Comparison of ENCODE assay signal across 10 cellular contexts in the genomic region with DNA sequence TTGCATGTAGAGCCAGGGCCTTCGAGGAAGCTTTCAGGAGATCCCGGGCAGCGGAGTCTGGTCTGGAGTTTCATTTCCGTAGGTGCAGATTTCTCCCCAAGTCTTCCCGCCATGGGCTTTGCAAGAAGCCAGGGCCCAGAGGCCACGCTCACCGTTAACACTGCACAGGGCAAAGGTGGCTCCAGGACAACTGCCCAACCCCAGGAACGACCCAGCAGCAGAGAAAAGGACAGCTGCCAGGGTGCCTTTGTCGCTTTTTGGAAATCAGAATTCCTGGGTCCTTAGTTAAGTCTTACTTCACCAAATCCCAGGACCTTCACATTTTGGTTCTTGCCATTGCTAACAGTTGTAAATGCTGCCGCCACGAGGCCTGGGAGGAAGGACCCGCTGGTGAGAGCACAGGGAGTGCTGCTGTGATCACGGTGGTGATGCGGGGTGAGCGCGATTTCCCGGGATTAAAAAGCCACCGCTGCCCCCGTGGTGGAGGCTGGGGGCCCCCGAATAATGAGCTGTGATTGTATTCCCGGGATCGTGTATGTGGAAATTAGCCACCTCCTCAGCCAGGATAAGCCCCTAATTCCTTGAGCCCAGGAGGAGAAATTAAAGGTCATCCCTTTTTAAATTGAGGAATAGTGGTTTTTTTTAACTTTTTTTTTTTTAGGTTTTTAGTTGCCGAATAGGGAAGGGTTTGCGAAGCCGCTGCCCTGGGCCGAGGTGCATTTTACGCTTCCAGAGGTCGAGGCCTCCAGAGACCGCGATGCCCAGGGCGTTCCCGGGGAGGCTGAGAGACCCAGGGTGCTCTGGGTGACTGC. TPM values are rescaled to one million over a fixed set of nuclear protein-coding genes. Genes with fewer than 3 reads are reported as not detected.
DNase-seq lines count a peak whose midpoint lies in the region; ATAC-seq and TF ChIP-seq lines count a peak whose summit lies in the region.
"Had no signal": no experiment of that assay in that cellular context is flagged by ENCODE, and none has a peak within 500 bp of the region (broad histone marks: within the 10 kb centered on the region; RNA-seq: fewer than 3 reads in every experiment).

No MANE protein-coding gene starts in this region.

- H3K27me3 ChIP-seq in CD8-positive, alpha-beta memory T cell (ENCODE audit: insufficient read depth, low read length, poor library complexity, severe bottlenecking), result peaks cover 62% of the 10 kb centered on the region
- peaks cover 95% of the 10 kb centered on the region for H3K27me3 ChIP-seq in colonic mucosa

- ATAC-seq in HG02642 (IDR thresholded peaks at IDR 0.05; ENCODE audit: poor library complexity, unreplicated experiment), result no peak
- ATAC-seq in HG02870 (IDR thresholded peaks at IDR 0.05; ENCODE audit: unreplicated experiment), result no peak
- ATAC-seq: gastroesophageal sphincter had no signal

- peak overlapping the region in 1 of 8 donors; percentile 22 for H3K27ac Mint-ChIP-seq in CD8-positive, alpha-beta memory T cell
- no peak overlapping the region for H3K27ac Mint-ChIP-seq in HFFc6
- H3K27ac Mint-ChIP-seq in nephron progenitor cell, result no peak overlapping the region

- H3K4me3 ChIP-seq in CD8-positive, alpha-beta memory T cell (ENCODE audit: low read length), result no peak overlapping the region
- no peak overlapping the region for H3K4me3 ChIP-seq in colonic mucosa

- no peak for DNase-seq in CD8-positive, alpha-beta memory T cell
- peak; percentile 3 for DNase-seq in HFFc6
- peak; percentile 17 for DNase-seq in colonic mucosa
- no peak for DNase-seq in nephron progenitor cell
- DNase-seq in COLO829 (ENCODE audit: low spot score), result no peak
- DNase-seq in effector CD8-positive, alpha-beta T cell (lab: John Stamatoyannopoulos, UW), result no peak
- DNase-seq: DMS79 had no signal

- peaks cover 0 to 3% (median 0%) of the 10 kb centered on the region in 5 donors for H3K9me3 Mint-ChIP-seq in CD8-positive, alpha-beta memory T cell
- H3K9me3 Mint-ChIP-seq in HFFc6 (no peaks in the 10 kb centered on the region), nephron progenitor cell (no peaks in the 10 kb centered on the region)

- CTCF ChIA-PET in CD8-positive, alpha-beta memory T cell (lab: Charles Lee), result no interaction called here

- POLR2A ChIA-PET in CD8-positive, alpha-beta memory T cell (lab: Charles Lee), result no interaction called here

- peaks cover 19 to 56% (median 28%) of the 10 kb centered on the region in 3 donors for H3K4me1 Mint-ChIP-seq in CD8-positive, alpha-beta memory T cell
- H3K4me1 Mint-ChIP-seq in HFFc6 (ENCODE audit: low read depth) (peaks cover 11% of the 10 kb centered on the region; the same call in 1 of the 2 replicates), nephron progenitor cell (peaks cover 52% of the 10 kb centered on the region)

- H3K36me3 ChIP-seq in CD8-positive, alpha-beta memory T cell (ENCODE audit: insufficient read depth, low read length), result no peaks in the 10 kb centered on the region
- no peaks in the 10 kb centered on the region for H3K36me3 ChIP-seq in colonic mucosa
- H3K36me3 ChIP-seq: gastroesophageal sphincter had no signal

- H3K9me3 ChIP-seq in CD8-positive, alpha-beta memory T cell (ENCODE audit: low read length), result no peaks in the 10 kb centered on the region
- no peaks in the 10 kb centered on the region for H3K9me3 ChIP-seq in colonic mucosa
- H3K9me3 ChIP-seq: gastroesophageal sphincter had no signal

- intact Hi-C loops in colonic mucosa (cut with DNase I), result no loop called here

- H3K9ac ChIP-seq in colonic mucosa (ENCODE audit: low read depth in 2 of 2, low read length in 2 of 2), result no peak overlapping the region

- peak overlapping the region in 4 of 7 donors; percentile 9 to 72 (median 38) for H3K4me3 Mint-ChIP-seq in CD8-positive, alpha-beta memory T cell
- H3K4me3 Mint-ChIP-seq in HFFc6 (no peak overlapping the region), nephron progenitor cell (peak overlapping the region; percentile 62)

- H3K27me3 Mint-ChIP-seq in CD8-positive, alpha-beta memory T cell, result peaks cover 52 to 78% of the 10 kb centered on the region in 2 donors
- H3K27me3 Mint-ChIP-seq in HFFc6 (ENCODE audit: insufficient read depth), result peaks cover 74% of the 10 kb centered on the region
- peaks cover 100% of the 10 kb centered on the region for H3K27me3 Mint-ChIP-seq in nephron progenitor cell (ENCODE audit: low read depth, poor library complexity)

- TF ChIP-seq CTCF in HFFc6 (IDR thresholded peaks at IDR 0.05) (no peak; the same call in 1 of the 2 replicates), colonic mucosa (IDR thresholded peaks at IDR 0.05) (no peak), nephron progenitor cell (IDR thresholded peaks at IDR 0.05) (no peak)

- H3K36me3 Mint-ChIP-seq in CD8-positive, alpha-beta memory T cell, result no peaks in the 10 kb centered on the region
- no peaks in the 10 kb centered on the region for H3K36me3 Mint-ChIP-seq in HFFc6 (ENCODE audit: low read depth)
- no peaks in the 10 kb centered on the region for H3K36me3 Mint-ChIP-seq in nephron progenitor cell (ENCODE audit: low read depth)

- no peak overlapping the region for H3K27ac ChIP-seq in CD8-positive, alpha-beta memory T cell (ENCODE audit: low read depth, low read length)
- no peak overlapping the region for H3K27ac ChIP-seq in colonic mucosa
- H3K27ac ChIP-seq: gastroesophageal sphincter had no signal

- H3K4me1 ChIP-seq in CD8-positive, alpha-beta memory T cell (ENCODE audit: insufficient read depth, low read length), result peaks cover 18% of the 10 kb centered on the region
- H3K4me1 ChIP-seq in colonic mucosa, result peaks cover 8% of the 10 kb centered on the region

RNA-seq across cellular contexts. Expression of gene SIM2, which starts 8.2 kb away (rescaled TPM):
- not detected for total RNA-seq in CD8-positive, alpha-beta memory T cell
- polyA plus RNA-seq in CD8-positive, alpha-beta memory T cell, result 0.07 TPM
- total RNA-seq in HFFc6 (2021; fragmentation: NEBNext Ultra II Directional; extraction: Animal tissue kit (Norgen Biotek cat#: 25700)), result not detected
- total RNA-seq in colonic mucosa, result under 1 TPM; 0.07 to 0.08 TPM

Comparison
In these comparisons a context has a peak if more than half of its experiments do, and no peak if none do; other contexts are left out.
1. DNase-seq: peak in HFFc6 (single experiment) and colonic mucosa (single experiment); none in CD8-positive, alpha-beta memory T cell (0 of 5), nephron progenitor cell (single experiment), COLO829 (single experiment) and effector CD8-positive, alpha-beta T cell (single experiment).